22 cellular contexts compared by ENCODE assay signal in the genomic region with DNA sequence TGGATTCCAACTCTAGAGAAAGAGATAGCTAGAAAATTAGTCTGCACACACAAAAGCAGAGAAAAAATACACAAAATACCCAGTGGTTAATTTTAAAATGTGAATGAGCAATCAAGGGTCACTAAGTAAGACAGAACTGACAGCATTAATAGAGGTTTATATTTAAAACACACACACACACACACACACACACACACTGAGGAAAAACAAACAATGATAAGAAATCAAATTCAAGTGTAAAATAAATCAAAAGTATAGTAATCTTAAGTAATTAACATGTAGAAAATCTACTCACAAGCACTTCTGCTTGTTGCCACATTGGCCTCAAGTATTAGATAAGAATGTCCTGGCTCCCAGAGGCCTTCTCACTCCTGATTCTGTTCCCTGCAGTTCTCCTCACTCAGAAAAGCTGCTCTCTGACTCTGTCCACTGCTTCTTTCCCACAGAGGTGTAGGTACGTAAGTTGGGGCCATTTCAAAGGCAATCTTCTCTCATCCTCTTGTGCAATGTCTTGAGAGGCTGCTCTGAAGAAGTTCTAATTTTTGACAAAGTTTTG. TPM values are rescaled to one million over a fixed set of nuclear protein-coding genes. Genes with fewer than 3 reads are reported as not detected.
"Had no signal": no experiment of that assay in that cellular context is flagged by ENCODE, and none has a peak within 500 bp of the region (broad histone marks: within the 10 kb centered on the region; RNA-seq: fewer than 3 reads in every experiment).

No MANE protein-coding gene starts in this region.

- H3K4me3 ChIP-seq: SJCRH30 had no signal

- H3K27ac ChIP-seq: HL-60, SJCRH30 had no signal

- H3K9me3 ChIP-seq: SJCRH30 had no signal

- H3K36me3 ChIP-seq: SJCRH30 had no signal

- DNase-seq: KBM-7, MV-4-11, NCI-H1048, NCI-H1105, NCI-H1417, NCI-H146, NCI-H1694 treated with DMSO at 0.1 percent for 48 hours, NCI-H1930, NCI-H2081, NCI-H2107, NCI-H2227 treated with DMSO at 0.1 percent for 48 hours, NCI-H510A, NCI-H524 treated with DMSO at 0.1 percent for 48 hours, NCI-H69, NCI-H774, RPMI8226, SHP77 treated with DMSO at 0.1 percent for 48 hours, SJCRH30 had no signal

- ATAC-seq: SK-N-SH treated with all-trans-retinoic acid at 6 μM for 48 hours had no signal

- H3K4me1 ChIP-seq: SJCRH30 had no signal

RNA-seq across cellular contexts. Expression of a gene that starts 33.3 kb away (rescaled TPM):
- total RNA-seq: LHCN-M2, MCF 10A, SJCRH30 had no signal
